7 cellular contexts compared by ENCODE assay signal in genomic region chr12:53097207-53097563, GRCh38. TPM values are rescaled to one million over a fixed set of nuclear protein-coding genes. Genes with fewer than 3 reads are reported as not detected.
DNase-seq lines count a peak whose midpoint lies in the region; ATAC-seq and TF ChIP-seq lines count a peak whose summit lies in the region.

No MANE protein-coding gene starts in this region.

- peak overlapping the region; percentile 90 to 98 for H3K27ac ChIP-seq in SK-N-SH (ENCODE audit: low read depth in 2 of 2, low read length in 1 of 2)
- peak overlapping the region; percentile 92 for H3K27ac ChIP-seq in osteoblast (ENCODE audit: low read depth, low read length)

- no peaks in the 10 kb centered on the region for H3K36me3 ChIP-seq in H7 (replicated peaks; ENCODE audit: control insufficient read depth, insufficient read depth, low read length)
- H3K36me3 ChIP-seq in SK-N-SH (replicated peaks in 1 of 2; ENCODE audit: control insufficient read depth in 1 of 2, insufficient read depth in 2 of 2, low read length in 1 of 2): peaks cover 6 to 8% of the 10 kb centered on the region in 2 experiments
- H3K36me3 ChIP-seq in osteoblast (ENCODE audit: insufficient read depth, low read length): peaks cover 13% of the 10 kb centered on the region

- CTCF ChIA-PET in SK-N-SH (lab: Yijun Ruan, JAX): interaction anchor here (1.1 to 7.6 kb wide), 7 partner anchors 15 to 94 kb away, joined by 3 to 385 read pairs (median 27); partner anchors contain the start of gene SPRYD3

- WGBS in SK-N-SH (ENCODE audit: low lambda C conversion rate): 7% methylated on average over 9 of the region's 9 CpGs

- TF ChIP-seq RAD21 in SK-N-SH (IDR thresholded peaks at IDR 0.05; ENCODE audit: low read length): no peak

- H3K4me1 ChIP-seq in SK-N-SH (ENCODE audit: control insufficient read depth in 1 of 2, insufficient read depth in 2 of 2, low read depth in 1 of 2, low read length in 1 of 2) (peaks cover 10 to 21% of the 10 kb centered on the region in 2 experiments; a peak in 2 of 4 replicates), osteoblast (ENCODE audit: insufficient read depth, low read length) (peaks cover 36% of the 10 kb centered on the region)

- peaks cover 31% of the 10 kb centered on the region for H3K27me3 ChIP-seq in H7 (ENCODE audit: control insufficient read depth, insufficient read depth, low read length)
- H3K27me3 ChIP-seq in SK-N-SH (ENCODE audit: insufficient read depth): no peaks in the 10 kb centered on the region
- no peaks in the 10 kb centered on the region for H3K27me3 ChIP-seq in osteoblast (ENCODE audit: insufficient read depth, low read length)

- TF ChIP-seq EP300 in SK-N-SH (IDR thresholded peaks at IDR 0.05; ENCODE audit: borderline replicate concordance in 1 of 2, low read depth in 1 of 2, low read length in 1 of 2): no peak

- H3K79me2 ChIP-seq in SK-N-SH (ENCODE audit: insufficient read depth) (peaks cover 10% of the 10 kb centered on the region; the same call in 1 of the 2 replicates), osteoblast (ENCODE audit: insufficient read depth, low read length) (no peaks in the 10 kb centered on the region)

- H3F3A ChIP-seq in SK-N-SH (replicated peaks; ENCODE audit: insufficient read depth): peaks cover 30% of the 10 kb centered on the region

- DNase-seq in H7 (peak; percentile 80), SK-N-SH (peak; percentile 63), fibroblast of pulmonary artery (ENCODE audit: low read depth) (peak; percentile 37), osteoblast (ENCODE audit: insufficient read length, low spot score, missing footprints) (no peak), NCI-H2196 (lab: John Stamatoyannopoulos, UW; ENCODE audit: unreplicated experiment) (no peak)
- DNase-seq in NK-92 treated with Interleukin-12 subunit alpha and Interleukin-12 subunit beta, amount 100 ng/mL, for 24 hours (lab: John Stamatoyannopoulos, UW): no peak

- ATAC-seq in HG03521 (IDR thresholded peaks at IDR 0.05; ENCODE audit: unreplicated experiment): no peak

- peak overlapping the region; percentile 81 for H3K9ac ChIP-seq in SK-N-SH

- peak overlapping the region; percentile 74 for H2AFZ ChIP-seq in SK-N-SH (ENCODE audit: low read depth)
- peak overlapping the region; percentile 76 for H2AFZ ChIP-seq in osteoblast (ENCODE audit: low read length)

- H3K4me2 ChIP-seq in SK-N-SH (peak overlapping the region; percentile 100), osteoblast (ENCODE audit: insufficient read depth, low read length) (peak overlapping the region; percentile 77)

- peak overlapping the region; percentile 81 for H3K4me3 ChIP-seq in H7 (ENCODE audit: insufficient read depth, low read depth, low read length)
- H3K4me3 ChIP-seq in SK-N-SH (ENCODE audit: low read depth in 2 of 2, low read length in 1 of 2): peak overlapping the region; percentile 62 to 78
- H3K4me3 ChIP-seq in fibroblast of pulmonary artery (replicated peaks; ENCODE audit: low read depth, low read length): peak overlapping the region; percentile 59
- peak overlapping the region; percentile 79 for H3K4me3 ChIP-seq in osteoblast (ENCODE audit: insufficient read depth, low read length)

- H3K9me2 ChIP-seq in SK-N-SH: no peaks in the 10 kb centered on the region

- TF ChIP-seq CTCF in SK-N-SH (IDR thresholded peaks at IDR 0.05) (no peak), fibroblast of pulmonary artery (IDR thresholded peaks at IDR 0.05; ENCODE audit: low read length, missing control alignments) (no peak), osteoblast (IDR thresholded peaks at IDR 0.05; ENCODE audit: extremely low read depth, low read depth, low read length) (no peak)

- H4K20me1 ChIP-seq in SK-N-SH (ENCODE audit: insufficient read depth): no peaks in the 10 kb centered on the region
- no peaks in the 10 kb centered on the region for H4K20me1 ChIP-seq in osteoblast (ENCODE audit: insufficient read depth, low read length)

- POLR2A ChIA-PET in SK-N-SH (lab: Yijun Ruan, JAX): interaction anchor here (0.7 to 1.2 kb wide), 4 partner anchors 11 to 31 kb away, joined by 3 to 10 read pairs (median 6); partner anchors contain the start of gene SPRYD3

- H3K9me3 ChIP-seq in SK-N-SH: no peaks in the 10 kb centered on the region
- H3K9me3 ChIP-seq in osteoblast (ENCODE audit: low read depth, low read length): no peaks in the 10 kb centered on the region

TF ChIP-seq in SK-N-SH, 30 proteins besides CTCF, POLR2A, EP300 and RAD21:
- TF ChIP-seq YY1 (IDR thresholded peaks at IDR 0.05; ENCODE audit: low read depth) (no peak), RCOR1 (IDR thresholded peaks at IDR 0.05; ENCODE audit: low read length) (no peak)
- TF ChIP-seq, protein P1, sequence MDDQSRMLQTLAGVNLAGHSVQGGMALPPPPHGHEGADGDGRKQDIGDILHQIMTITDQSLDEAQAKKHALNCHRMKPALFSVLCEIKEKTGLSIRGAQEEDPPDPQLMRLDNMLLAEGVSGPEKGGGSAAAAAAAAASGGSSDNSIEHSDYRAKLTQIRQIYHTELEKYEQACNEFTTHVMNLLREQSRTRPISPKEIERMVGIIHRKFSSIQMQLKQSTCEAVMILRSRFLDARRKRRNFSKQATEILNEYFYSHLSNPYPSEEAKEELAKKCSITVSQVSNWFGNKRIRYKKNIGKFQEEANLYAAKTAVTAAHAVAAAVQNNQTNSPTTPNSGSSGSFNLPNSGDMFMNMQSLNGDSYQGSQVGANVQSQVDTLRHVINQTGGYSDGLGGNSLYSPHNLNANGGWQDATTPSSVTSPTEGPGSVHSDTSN (IDR thresholded peaks at IDR 0.05): no peak

RNA-seq across cellular contexts. Expression of gene IGFBP6, which starts 0.3 kb away (rescaled TPM):
- total RNA-seq in H7 (2014; rRNA removed; shearing (Covaris generic)): 10.8 and 17.5 TPM in 2 replicates
- 290 and 570 TPM in 2 replicates for polyA plus RNA-seq in SK-N-SH (2012; rRNA removed)
- polyA plus RNA-seq in SK-N-SH (2012; cell fraction: cytosol; rRNA removed): 204 and 327 TPM in 2 replicates
- polyA plus RNA-seq in SK-N-SH (2012; cell fraction: nucleus; rRNA removed): 223 and 345 TPM in 2 replicates
- total RNA-seq in osteoblast: 431 and 577 TPM in 2 replicates

RNA-seq across cellular contexts. Expression of gene SOAT2, which starts 6.1 kb away (rescaled TPM):
- total RNA-seq in H7 (2014; rRNA removed; shearing (Covaris generic)): not detected in 2 replicates
- 0.13 and 0.18 TPM in 2 replicates for polyA plus RNA-seq in SK-N-SH (2012; rRNA removed)
- polyA plus RNA-seq in SK-N-SH (2012; cell fraction: cytosol; rRNA removed): 0.04 and 0.06 TPM in 2 replicates
- polyA plus RNA-seq in SK-N-SH (2012; cell fraction: nucleus; rRNA removed): 0.40 and 0.58 TPM in 2 replicates
- total RNA-seq in osteoblast: not detected in 2 replicates

RNA-seq across cellular contexts. Expression of gene SPRYD3, which starts 18.0 kb away (rescaled TPM):
- 8.3 and 8.7 TPM in 2 replicates for total RNA-seq in H7 (2014; rRNA removed; shearing (Covaris generic))
- 20.3 and 25.8 TPM in 2 replicates for polyA plus RNA-seq in SK-N-SH (2012; rRNA removed)
- 14.7 and 19.4 TPM in 2 replicates for polyA plus RNA-seq in SK-N-SH (2012; cell fraction: cytosol; rRNA removed)
- 20.4 and 23.9 TPM in 2 replicates for polyA plus RNA-seq in SK-N-SH (2012; cell fraction: nucleus; rRNA removed)
- 25.6 and 26.8 TPM in 2 replicates for total RNA-seq in osteoblast

RNA-seq across cellular contexts. Expression of gene TNS2, which starts 47.3 kb away (rescaled TPM):
- total RNA-seq in H7 (2014; rRNA removed; shearing (Covaris generic)): 7.6 and 8.7 TPM in 2 replicates
- 32.7 and 50.0 TPM in 2 replicates for polyA plus RNA-seq in SK-N-SH (2012; rRNA removed)
- polyA plus RNA-seq in SK-N-SH (2012; cell fraction: cytosol; rRNA removed): 9.6 and 17.3 TPM in 2 replicates
- 225 and 321 TPM in 2 replicates for polyA plus RNA-seq in SK-N-SH (2012; cell fraction: nucleus; rRNA removed)
- 72.0 and 76.0 TPM in 2 replicates for total RNA-seq in osteoblast

Comparison
In these comparisons a context has a peak if more than half of its experiments do, and no peak if none do; other contexts are left out.
1. DNase-seq: peak in H7 (single experiment), SK-N-SH (single experiment) and fibroblast of pulmonary artery (single experiment); none in osteoblast (single experiment), NCI-H2196 (single experiment) and NK-92 treated with Interleukin-12 subunit alpha and Interleukin-12 subunit beta, amount 100 ng/mL, for 24 hours (single experiment).
2. RNA of gene IGFBP6, which starts 0.3 kb away (total RNA-seq): 431 to 577 TPM in osteoblast; 10.8 to 17.5 TPM in H7; every median in the first group is over 10 times any median in the second.
3. Peak in every context shown above with its lines, with median percentiles within 50 percentile points of each other: H3K4me3 ChIP-seq.